8 cellular contexts compared by ENCODE assay signal in the genomic region with DNA sequence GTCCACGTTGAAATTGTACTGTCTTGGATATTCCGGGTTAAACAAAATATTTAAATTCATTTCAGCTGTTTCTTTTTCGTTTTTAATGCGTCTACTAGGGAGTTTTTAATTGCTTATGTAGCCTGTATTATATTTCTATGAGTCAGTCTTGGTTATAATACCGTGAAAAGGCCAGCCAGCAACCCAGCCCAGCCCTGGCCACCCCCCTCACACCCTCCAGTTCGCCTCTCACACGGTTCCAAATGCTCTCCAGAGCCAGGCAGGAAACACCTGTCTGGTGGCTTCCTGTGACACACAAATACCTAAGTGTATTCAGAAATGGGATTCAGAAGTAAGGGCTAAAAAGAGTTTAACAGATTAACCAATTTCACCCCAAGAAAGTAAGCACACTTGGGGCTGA. TPM values are rescaled to one million over a fixed set of nuclear protein-coding genes. Genes with fewer than 3 reads are reported as not detected.
DNase-seq lines count a peak whose midpoint lies in the region; ATAC-seq, FAIRE-seq and TF ChIP-seq lines count a peak whose summit lies in the region.

No MANE protein-coding gene starts in this region.

- H3K4me1 Mint-ChIP-seq in CD4-positive, alpha-beta T cell (ENCODE audit: low read depth) = peaks cover 87% of the 10 kb centered on the region
- H3K4me1 Mint-ChIP-seq in neural progenitor cell = peaks cover 61% of the 10 kb centered on the region

- H3K4me3 ChIP-seq in Peyer's patch (no peak overlapping the region), neural progenitor cell (no peak overlapping the region)

- TF ChIP-seq POLR2A in Peyer's patch (IDR thresholded peaks at IDR 0.05) = no peak

- no peaks in the 10 kb centered on the region for H3K27me3 ChIP-seq in CD4-positive, alpha-beta T cell (ENCODE audit: control insufficient read depth, insufficient read depth, low read length)
- H3K27me3 ChIP-seq in Peyer's patch = no peaks in the 10 kb centered on the region
- peaks cover 16% of the 10 kb centered on the region for H3K27me3 ChIP-seq in neural progenitor cell

- CTCF ChIA-PET in CD4-positive, alpha-beta T cell (lab: Charles Lee) = interaction anchor here (1.1 to 9.1 kb wide), 3 partner anchors 8 to 56 kb away, joined by 3 to 163 read pairs (median 4); no protein-coding TSS in a partner anchor

- H3K36me3 ChIP-seq in Peyer's patch = no peaks in the 10 kb centered on the region
- no peaks in the 10 kb centered on the region for H3K36me3 ChIP-seq in neural progenitor cell

- TF ChIP-seq CTCF in CD4-positive, alpha-beta T cell (IDR thresholded peaks at IDR 0.05) = no peak
- no peak for TF ChIP-seq CTCF in Peyer's patch (IDR thresholded peaks at IDR 0.05)
- no peak for TF ChIP-seq CTCF in neural progenitor cell (IDR thresholded peaks at IDR 0.05)

- no peak overlapping the region for H3K9ac ChIP-seq in neural progenitor cell

- no peaks in the 10 kb centered on the region for H3K9me3 Mint-ChIP-seq in CD4-positive, alpha-beta T cell
- no peaks in the 10 kb centered on the region for H3K9me3 Mint-ChIP-seq in neural progenitor cell

- ATAC-seq in CD4-positive, alpha-beta T cell (ENCODE audit: poor library complexity) = peak; percentile 21

- peaks cover 7% of the 10 kb centered on the region for H3K79me2 ChIP-seq in neural progenitor cell (ENCODE audit: low read depth)

- POLR2A ChIA-PET in CD4-positive, alpha-beta T cell (lab: Charles Lee) = interaction anchor here (1.0 to 3.5 kb wide), 3 partner anchors 52 to 60 kb away, joined by 3 to 17 read pairs (median 4); no protein-coding TSS in a partner anchor

- intact Hi-C loops in CD4-positive, alpha-beta T cell (cut with DNase I, micrococcal nuclease) = no loop called here

- H3K36me3 Mint-ChIP-seq in CD4-positive, alpha-beta T cell (ENCODE audit: low read depth) = peaks cover 77% of the 10 kb centered on the region
- H3K36me3 Mint-ChIP-seq in neural progenitor cell = no peaks in the 10 kb centered on the region

- peak overlapping the region; percentile 80 for H3K4me3 Mint-ChIP-seq in CD4-positive, alpha-beta T cell
- H3K4me3 Mint-ChIP-seq in neural progenitor cell = no peak overlapping the region

- no peak overlapping the region for H3K27ac ChIP-seq in CD4-positive, alpha-beta T cell (ENCODE audit: low read depth, low read length)
- peak overlapping the region in 3 of 4 donors; percentile 12 to 96 (median 40) for H3K27ac ChIP-seq in Peyer's patch
- H3K27ac ChIP-seq in neural progenitor cell = no peak overlapping the region

- FAIRE-seq in GM19239 (lab: Jason Lieb, UNC) = no peak

- no peaks in the 10 kb centered on the region for H3K9me3 ChIP-seq in CD4-positive, alpha-beta T cell (ENCODE audit: control insufficient read depth, low read length)
- H3K9me3 ChIP-seq in Peyer's patch = no peaks in the 10 kb centered on the region
- H3K9me3 ChIP-seq in neural progenitor cell (ENCODE audit: low read depth) = no peaks in the 10 kb centered on the region

- no peak overlapping the region for H3K4me2 ChIP-seq in neural progenitor cell

- H4K20me1 ChIP-seq in neural progenitor cell (ENCODE audit: low read depth) = no peaks in the 10 kb centered on the region

- H3F3A ChIP-seq in neural progenitor cell (ENCODE audit: low read depth) = peaks cover 26% of the 10 kb centered on the region

- H3K4me1 ChIP-seq in Peyer's patch = peaks cover 0 to 8% (median 2%) of the 10 kb centered on the region in 4 donors
- H3K4me1 ChIP-seq in neural progenitor cell = peaks cover 44% of the 10 kb centered on the region

- no peaks in the 10 kb centered on the region for H3K27me3 Mint-ChIP-seq in CD4-positive, alpha-beta T cell
- H3K27me3 Mint-ChIP-seq in neural progenitor cell (ENCODE audit: insufficient read depth, low read depth) = peaks cover 5% of the 10 kb centered on the region

- H3K27ac Mint-ChIP-seq in CD4-positive, alpha-beta T cell = peak overlapping the region; percentile 63
- H3K27ac Mint-ChIP-seq in neural progenitor cell = no peak overlapping the region

- no peak overlapping the region for H2AFZ ChIP-seq in neural progenitor cell (replicated peaks)

- peak in 3 of 10 experiments; percentile 4 to 44 (median 23) for DNase-seq in CD4-positive, alpha-beta T cell
- DNase-seq in H4 (ENCODE audit: low spot score) (peak; percentile 44), Peyer's patch (peak in 2 of 3 donors; percentile 62 to 75), glomerular visceral epithelial cell (ENCODE audit: extremely low spot score) (peak; percentile 45), OCI-M1 (lab: John Stamatoyannopoulos, UW) (no peak), neural progenitor cell (ENCODE audit: low spot score) (no peak), retina (no peak), GM19239 (ENCODE audit: insufficient read length, low spot score) (no peak)

RNA-seq across cellular contexts. Expression of a gene that starts 4.4 kb away (rescaled TPM):
- total RNA-seq in CD4-positive, alpha-beta T cell = 10 to 100 TPM; 16.8 to 17.7 TPM
- 11.7 and 12.4 TPM in 2 replicates for total RNA-seq in H4 (2014; rRNA removed; shearing (Covaris generic))
- total RNA-seq in Peyer's patch (10 to 100 TPM; 12.8 to 64.4 (median 16.0) TPM), neural progenitor cell (ENCODE audit: low replicate concordance) (9.1 and 11.2 TPM in 2 replicates)

Comparison
In these comparisons a context has a peak if more than half of its experiments do, and no peak if none do; other contexts are left out.
1. DNase-seq: peak in H4 (single experiment), Peyer's patch (2 of 3) and glomerular visceral epithelial cell (single experiment); none in OCI-M1 (single experiment), neural progenitor cell (single experiment), retina (single experiment) and GM19239 (single experiment).
2. H3K27ac ChIP-seq: peak in Peyer's patch (3 of 4); none in CD4-positive, alpha-beta T cell (single experiment) and neural progenitor cell (single experiment).